12 cellular contexts compared by ENCODE assay signal in the genomic region with DNA sequence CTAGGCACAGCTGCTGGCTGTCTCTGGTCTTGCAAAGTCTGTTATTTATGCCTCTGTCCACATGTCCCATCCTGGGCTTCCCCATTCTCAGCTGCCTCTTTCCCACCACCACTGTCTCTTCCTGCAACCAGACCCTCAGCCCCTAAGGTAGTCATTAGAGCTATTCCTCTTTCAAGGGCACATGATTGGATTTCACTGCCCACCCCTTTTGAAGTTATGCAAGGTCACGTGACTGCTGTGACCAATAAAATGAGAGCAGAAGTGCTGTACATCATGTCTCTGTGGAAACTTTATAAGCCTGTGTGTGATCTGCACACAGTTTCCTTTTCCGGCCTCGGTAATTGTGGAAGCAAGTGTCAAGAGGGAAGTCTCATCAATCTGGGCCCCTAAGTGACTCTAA.
"Had no signal": no experiment of that assay in that cellular context is flagged by ENCODE, and none has a peak within 500 bp of the region (broad histone marks: within the 10 kb centered on the region; RNA-seq: fewer than 3 reads in every experiment).

No MANE protein-coding gene starts in this region.

- ATAC-seq: activated CD4-positive, alpha-beta T cell treated with anti-CD3 and anti-CD28 coated beads for 36 hours; activated CD8-positive, alpha-beta T cell treated with anti-CD3 and anti-CD28 coated beads, Interleukin-2, amount 10 ng/mL, durations not matched to agents 7 days and 5 days; activated T-helper 17 cell treated with anti-CD3 and anti-CD28 coated beads, Interleukin-2, amount 50 U/mL, for 72 hours; effector memory CD8-positive, alpha-beta T cell; gastroesophageal sphincter; lower lobe of right lung; naive thymus-derived CD4-positive, alpha-beta T cell had no signal

- DNase-seq: activated CD4-positive, alpha-beta T cell treated with anti-CD3 and anti-CD28 coated beads for 36 hours; activated CD8-positive, alpha-beta T cell treated with anti-CD3 and anti-CD28 coated beads, Interleukin-2, amount 10 ng/mL, durations not matched to agents 7 days and 5 days; activated naive CD4-positive, alpha-beta T cell treated with anti-CD3 and anti-CD28 coated beads for 36 hours; central memory CD4-positive, alpha-beta T cell; effector memory CD8-positive, alpha-beta T cell; kidney glomerular epithelial cell; lower lobe of right lung; naive thymus-derived CD4-positive, alpha-beta T cell; retina; thyroid gland had no signal
